Comparison of ENCODE assay signal across 12 cellular contexts in the genomic region with DNA sequence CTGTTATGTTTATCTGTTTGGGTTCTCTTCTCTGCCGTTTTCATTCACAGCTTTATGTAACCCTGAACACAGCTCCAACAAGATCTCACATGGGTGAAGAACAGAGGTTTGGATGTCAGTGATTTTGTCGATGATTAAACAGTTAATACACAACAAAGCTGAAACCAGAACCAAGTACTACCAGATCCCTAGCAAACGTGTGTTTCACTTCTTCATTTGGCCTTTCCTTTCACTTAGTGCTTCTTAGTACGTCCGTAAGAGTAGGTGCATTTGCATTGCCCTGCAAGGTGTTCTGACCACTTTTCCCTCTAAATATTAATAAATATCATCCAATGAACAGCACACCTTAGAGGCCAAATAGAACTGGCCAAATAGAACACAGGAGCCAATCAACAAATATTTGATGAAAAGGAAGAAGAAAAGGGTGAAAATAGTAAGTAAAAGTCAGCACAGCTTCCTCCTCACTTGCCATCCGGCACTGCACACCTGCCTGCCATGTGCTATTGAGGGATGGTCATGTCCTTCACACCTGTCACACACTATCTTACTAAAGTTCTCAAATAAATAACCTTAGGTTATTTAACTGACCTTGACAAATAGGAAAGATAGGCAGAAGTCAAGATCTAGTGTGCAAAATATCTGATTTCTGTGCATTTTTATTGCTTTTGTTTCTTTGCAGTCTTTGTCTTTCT.
DNase-seq lines count a peak whose midpoint lies in the region; ATAC-seq and FAIRE-seq lines count a peak whose summit lies in the region.
"Had no signal": no experiment of that assay in that cellular context is flagged by ENCODE, and none has a peak within 500 bp of the region (broad histone marks: within the 10 kb centered on the region; RNA-seq: fewer than 3 reads in every experiment).

No MANE protein-coding gene starts in this region.

- DNase-seq in frontal cortex (ENCODE audit: low spot score in 2 of 2) (no peak), NCI-H524 (lab: John Stamatoyannopoulos, UW) (no peak), kidney tubule cell (ENCODE audit: low spot score) (no peak)
- no peak for DNase-seq in stimulated activated naive CD8-positive, alpha-beta T cell treated with anti-CD3 and anti-CD28 coated beads, Interleukin-15, Interleukin-2, amounts not matched to agents 100 U/mL and 50 U/mL, for 24 hours
- DNase-seq: midbrain, NCI-H1105, NCI-H524 treated with DMSO at 0.1 percent for 48 hours, Right ventricle myocardium superior had no signal

- ATAC-seq in GM18867 (IDR thresholded peaks at IDR 0.05; ENCODE audit: unreplicated experiment) (peak; percentile 99), GM21423 (IDR thresholded peaks at IDR 0.05; ENCODE audit: unreplicated experiment) (peak; percentile 98), HG02981 (IDR thresholded peaks at IDR 0.05; ENCODE audit: unreplicated experiment) (peak; percentile 100), HG03575 (IDR thresholded peaks at IDR 0.05; ENCODE audit: extremely low read depth, insufficient number of reproducible peaks, low FRiP score, unreplicated experiment) (peak; percentile 84)
- ATAC-seq in stimulated activated naive CD8-positive, alpha-beta T cell treated with anti-CD3 and anti-CD28 coated beads, Interleukin-15, Interleukin-2, amounts not matched to agents 100 U/mL and 50 U/mL, for 24 hours, result no peak

- no peak for FAIRE-seq in frontal cortex (lab: Jason Lieb, UNC)
